8 cellular contexts compared by ENCODE assay signal in genomic region chr11:1309498-1310314, GRCh38. TPM values are rescaled to one million over a fixed set of nuclear protein-coding genes. Genes with fewer than 3 reads are reported as not detected.
A peak's percentile ranks its signal among the peaks of the same experiment; 100 is the strongest.
DNase-seq lines count a peak whose midpoint lies in the region; ATAC-seq lines count a peak whose summit lies in the region.

TSS of gene TOLLIP (minus strand) at chr11:1309632. CDS start at chr11:1309498, 134 bp downstream.

- H3K27me3 Mint-ChIP-seq in activated CD4-positive, alpha-beta T cell treated with anti-CD3 and anti-CD28 coated beads, Interleukin-2, amount 10 ng/mL, durations not matched to agents 7 days and 5 days, result peaks cover 16% of the 10 kb centered on the region

- peak within 1 kb of the TSS; percentile 73 for H3K4me3 Mint-ChIP-seq in activated CD4-positive, alpha-beta T cell treated with anti-CD3 and anti-CD28 coated beads, Interleukin-2, amount 10 ng/mL, durations not matched to agents 7 days and 5 days

- DNase-seq in C1 segment of cervical spinal cord (lab: John Stamatoyannopoulos, UW) (peak; percentile 76 to 99 (median 94)), NCI-H526 (lab: John Stamatoyannopoulos, UW) (peak; percentile 73 to 97), dedifferentiated amniotic fluid mesenchymal stem cell (ENCODE audit: extremely low spot score) (peak; percentile 90), left lobe of liver (ENCODE audit: low spot score) (peak; percentile 98)
- peak; percentile 96 for DNase-seq in activated CD4-positive, alpha-beta T cell treated with anti-CD3 and anti-CD28 coated beads, Interleukin-2, amount 10 ng/mL, durations not matched to agents 7 days and 5 days
- DNase-seq in stimulated activated CD4-positive, alpha-beta T cell treated with anti-CD3 and anti-CD28 coated beads, Interleukin-2, amount 100 ng/mL, for 24 hours, result peak; percentile 97 to 98

- H3K27ac Mint-ChIP-seq in activated CD4-positive, alpha-beta T cell treated with anti-CD3 and anti-CD28 coated beads, Interleukin-2, amount 10 ng/mL, durations not matched to agents 7 days and 5 days, result peak within 1 kb of the TSS; percentile 93

- ATAC-seq in GM19324 (IDR thresholded peaks at IDR 0.05; ENCODE audit: low FRiP score, unreplicated experiment) (peak; percentile 82), HG03460 (IDR thresholded peaks at IDR 0.05; ENCODE audit: unreplicated experiment) (peak; percentile 66), left lobe of liver (peak; percentile 78)

- H3K9me3 Mint-ChIP-seq in activated CD4-positive, alpha-beta T cell treated with anti-CD3 and anti-CD28 coated beads, Interleukin-2, amount 10 ng/mL, durations not matched to agents 7 days and 5 days, result peaks cover 21% of the 10 kb centered on the region

- CTCF ChIA-PET in activated CD4-positive, alpha-beta T cell treated with anti-CD3 and anti-CD28 coated beads, Interleukin-2, amount 10 ng/mL, durations not matched to agents 7 days and 5 days (lab: Charles Lee), result interaction anchor here (0.6 to 1.4 kb wide), 2 partner anchors 106 to 228 kb away, joined by 3 to 5 read pairs; no protein-coding TSS in a partner anchor

- POLR2A ChIA-PET in activated CD4-positive, alpha-beta T cell treated with anti-CD3 and anti-CD28 coated beads, Interleukin-2, amount 10 ng/mL, durations not matched to agents 7 days and 5 days (lab: Charles Lee), result interaction anchor here (0.7 kb wide), 1 partner anchor 16 kb away, joined by 3 read pairs; no protein-coding TSS in a partner anchor

- peaks cover 35% of the 10 kb centered on the region for H3K4me1 Mint-ChIP-seq in activated CD4-positive, alpha-beta T cell treated with anti-CD3 and anti-CD28 coated beads, Interleukin-2, amount 10 ng/mL, durations not matched to agents 7 days and 5 days

- H3K36me3 Mint-ChIP-seq in activated CD4-positive, alpha-beta T cell treated with anti-CD3 and anti-CD28 coated beads, Interleukin-2, amount 10 ng/mL, durations not matched to agents 7 days and 5 days (ENCODE audit: low read depth), result peaks cover 9% of the 10 kb centered on the region

RNA-seq across cellular contexts. Expression of gene TOLLIP, which starts in this region (rescaled TPM):
- total RNA-seq in activated CD4-positive, alpha-beta T cell treated with anti-CD3 and anti-CD28 coated beads, Interleukin-2, amount 10 ng/mL, durations not matched to agents 7 days and 5 days, result 10 to 100 TPM; 35.3 to 35.6 TPM
- 128 TPM for total RNA-seq in left lobe of liver

Comparison
In these comparisons a context has a peak if more than half of its experiments do, and no peak if none do; other contexts are left out.
1. Peak in every context shown above with its lines: DNase-seq and ATAC-seq.